In the genomic region with DNA sequence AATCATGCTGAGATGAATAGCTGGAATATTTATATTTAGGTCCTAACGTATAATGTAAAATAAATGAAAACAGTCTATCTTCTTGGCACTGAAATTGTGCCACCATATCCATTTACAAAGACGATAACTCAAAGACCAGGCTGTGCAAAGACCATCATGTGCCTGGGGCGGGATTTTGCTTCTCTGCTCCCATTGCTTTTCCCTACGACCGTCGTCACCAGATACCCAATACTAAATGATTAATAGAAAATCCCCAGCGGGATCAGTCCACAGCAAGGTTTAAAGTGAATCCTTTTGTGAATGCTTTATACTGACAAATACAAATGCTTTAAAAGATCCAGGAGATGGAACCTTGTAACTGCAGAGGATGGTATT, we compare ENCODE assay signal across 15 cellular contexts.
DNase-seq lines count a peak whose midpoint lies in the region; ATAC-seq, FAIRE-seq and TF ChIP-seq lines count a peak whose summit lies in the region.
"Had no signal": no experiment of that assay in that cellular context is flagged by ENCODE, and none has a peak within 500 bp of the region (broad histone marks: within the 10 kb centered on the region; RNA-seq: fewer than 3 reads in every experiment).

No MANE protein-coding gene starts in this region.

- no peaks in the 10 kb centered on the region for H4K20me1 ChIP-seq in HepG2 (ENCODE audit: insufficient read depth, low read length)
- no peaks in the 10 kb centered on the region for H4K20me1 ChIP-seq in PC-3 (ENCODE audit: low read length)
- H4K20me1 ChIP-seq in hepatocyte (ENCODE audit: insufficient read depth, poor library complexity, severe bottlenecking): no peaks in the 10 kb centered on the region

- H3K27me3 ChIP-seq in HepG2 (ENCODE audit: control insufficient read depth in 1 of 2, insufficient read depth in 2 of 2, low read length in 2 of 2) (no peaks in the 10 kb centered on the region), right lobe of liver (no peaks in the 10 kb centered on the region), PC-3 (ENCODE audit: low read length) (no peaks in the 10 kb centered on the region), hepatocyte (no peaks in the 10 kb centered on the region), heart left ventricle (no peaks in the 10 kb centered on the region)
- no peaks in the 10 kb centered on the region for H3K27me3 ChIP-seq in naive thymus-derived CD4-positive, alpha-beta T cell (ENCODE audit: control insufficient read depth in 2 of 2, insufficient read depth in 2 of 2, low read length in 2 of 2)

- no peak overlapping the region for H3K4me2 ChIP-seq in HepG2 (ENCODE audit: low read depth, low read length)
- peak overlapping the region; percentile 76 for H3K4me2 ChIP-seq in PC-3 (ENCODE audit: low read length)
- H3K4me2 ChIP-seq in hepatocyte: no peak overlapping the region
- H3K4me2 ChIP-seq: KMS-11 had no signal

- H3K9me3 ChIP-seq in HepG2 (ENCODE audit: low read length): peaks cover 8% of the 10 kb centered on the region
- no peaks in the 10 kb centered on the region for H3K9me3 ChIP-seq in right lobe of liver
- H3K9me3 ChIP-seq in PC-3 (ENCODE audit: low read length): no peaks in the 10 kb centered on the region
- no peaks in the 10 kb centered on the region for H3K9me3 ChIP-seq in hepatocyte (ENCODE audit: low read depth)
- H3K9me3 ChIP-seq in heart left ventricle: peaks cover 0 to 14% (median 3%) of the 10 kb centered on the region in 12 donors
- peaks cover 0 to 6% (median 0%) of the 10 kb centered on the region in 3 experiments for H3K9me3 ChIP-seq in naive thymus-derived CD4-positive, alpha-beta T cell (ENCODE audit: control insufficient read depth in 2 of 3, low read length in 3 of 3)
- H3K9me3 ChIP-seq: thoracic aorta had no signal

- TF ChIP-seq RAD21 in HepG2 (CRISPR knock-in tag; IDR thresholded peaks at IDR 0.05): no peak

- H3K4me1 Mint-ChIP-seq in naive thymus-derived CD4-positive, alpha-beta T cell: peaks cover 0 to 9% (median 0%) of the 10 kb centered on the region in 7 donors
- H3K4me1 Mint-ChIP-seq: memory B cell had no signal

- H2AFZ ChIP-seq in HepG2 (ENCODE audit: low read length) (no peak overlapping the region), PC-3 (ENCODE audit: low read length) (peak overlapping the region; percentile 71), hepatocyte (no peak overlapping the region)

- POLR2A ChIA-PET in HepG2 (lab: Yijun Ruan, JAX): interaction anchor here (0.8 to 8.1 kb wide), 10 partner anchors 15 to 305 kb away, joined by 3 to 484 read pairs (median 4); no protein-coding TSS in a partner anchor
- POLR2A ChIA-PET in PC-3 (lab: Charles Lee; ENCODE audit: unreplicated experiment): interaction anchor here (0.6 to 1.0 kb wide), 2 partner anchors 11 to 751 kb away, joined by 4 to 14 read pairs; no protein-coding TSS in a partner anchor
- POLR2A ChIA-PET in naive thymus-derived CD4-positive, alpha-beta T cell (lab: Charles Lee): interaction anchor here (0.6 kb wide), 1 partner anchor 1030 kb away, joined by 3 read pairs; no protein-coding TSS in a partner anchor

- peaks cover 0 to 8% (median 0%) of the 10 kb centered on the region in 5 donors for H3K36me3 Mint-ChIP-seq in naive thymus-derived CD4-positive, alpha-beta T cell
- H3K36me3 Mint-ChIP-seq: memory B cell had no signal

- 81% methylated on average over 7 of the region's 7 CpGs for WGBS in HepG2 (ENCODE audit: low lambda C conversion rate)
- 40% methylated on average over 7 of the region's 7 CpGs for WGBS in right lobe of liver (ENCODE audit: insufficient coverage, low coverage, low lambda C conversion rate, missing lambda C conversion rate)
- WGBS in hepatocyte (ENCODE audit: low lambda C conversion rate, missing lambda C conversion rate): 49% methylated on average over 7 of the region's 7 CpGs
- WGBS in heart left ventricle, 4 donors: 42 to 50% (median 48%) methylated on average over 7 of the region's 7 CpGs

- H3K27ac Mint-ChIP-seq in naive thymus-derived CD4-positive, alpha-beta T cell: no peak overlapping the region
- H3K27ac Mint-ChIP-seq: memory B cell had no signal

- H3K79me2 ChIP-seq in HepG2 (ENCODE audit: insufficient read depth, low read length): no peaks in the 10 kb centered on the region
- H3K79me2 ChIP-seq in PC-3 (ENCODE audit: low read length): no peaks in the 10 kb centered on the region
- H3K79me2 ChIP-seq in hepatocyte: no peaks in the 10 kb centered on the region

- no peak for DNase-seq in HepG2 (ENCODE audit: low spot score)
- no peak for DNase-seq in right lobe of liver
- DNase-seq in PC-3: no peak
- DNase-seq in hepatocyte (ENCODE audit: low spot score): no peak
- DNase-seq in heart left ventricle: no peak
- DNase-seq in activated effector memory CD4-positive, alpha-beta T cell treated with anti-CD3 and anti-CD28 coated beads, Interleukin-2, amount 50 U/mL, for 16 hours: no peak
- DNase-seq in naive thymus-derived CD4-positive, alpha-beta T cell: no peak
- no peak for DNase-seq in sciatic nerve (ENCODE audit: low spot score)
- DNase-seq: activated CD4-positive, alpha-beta T cell treated with anti-CD3 and anti-CD28 coated beads, Interleukin-2, amount 50 U/mL, for 4 hours; H9; stimulated activated CD4-positive, alpha-beta T cell treated with anti-CD3 and anti-CD28 coated beads, Interleukin-15, amount 100 ng/mL, for 24 hours had no signal

- TF ChIP-seq POLR2A in HepG2 (IDR thresholded peaks at IDR 0.05; ENCODE audit: insufficient read depth in 1 of 2, low read depth in 2 of 2, low read length in 2 of 2) (no peak), right lobe of liver (IDR thresholded peaks at IDR 0.05) (no peak), heart left ventricle (IDR thresholded peaks at IDR 0.05) (no peak)

- TF ChIP-seq EP300 in HepG2 (IDR thresholded peaks at IDR 0.05; ENCODE audit: low read depth in 2 of 2, low read length in 2 of 2): no peak
- TF ChIP-seq EP300 in HepG2 (CRISPR knock-in tag; IDR thresholded peaks at IDR 0.05; ENCODE audit: borderline replicate concordance): no peak

- H3K4me3 ChIP-seq in HepG2 (replicated peaks in 1 of 3; ENCODE audit: insufficient read depth in 1 of 3, low read depth in 2 of 3, low read length in 3 of 3) (no peak overlapping the region), right lobe of liver (no peak overlapping the region), PC-3 (ENCODE audit: low read length) (peak overlapping the region; percentile 21; the same call in 1 of the 2 replicates), hepatocyte (no peak overlapping the region), heart left ventricle (no peak overlapping the region)
- no peak overlapping the region for H3K4me3 ChIP-seq in naive thymus-derived CD4-positive, alpha-beta T cell (ENCODE audit: low read length)
- H3K4me3 ChIP-seq: thoracic aorta had no signal

- in situ Hi-C loops in HepG2 (cut with HindIII; ENCODE audit: extremely low pct_ligation_motif_present, low pct_unique_long_range_greater_than_20kb): no loop called here

- H3K36me3 ChIP-seq in HepG2 (replicated peaks in 1 of 2; ENCODE audit: control insufficient read depth in 1 of 2, insufficient read depth in 2 of 2, low read length in 2 of 2) (no peaks in the 10 kb centered on the region), right lobe of liver (no peaks in the 10 kb centered on the region), PC-3 (ENCODE audit: low read depth, low read length) (no peaks in the 10 kb centered on the region), hepatocyte (replicated peaks; ENCODE audit: insufficient read depth, low read depth) (no peaks in the 10 kb centered on the region), heart left ventricle (no peaks in the 10 kb centered on the region)
- no peaks in the 10 kb centered on the region for H3K36me3 ChIP-seq in naive thymus-derived CD4-positive, alpha-beta T cell (ENCODE audit: control insufficient read depth in 2 of 3, insufficient read depth in 3 of 3, low read length in 3 of 3)
- H3K36me3 ChIP-seq: thoracic aorta had no signal

- no peaks in the 10 kb centered on the region for H3F3A ChIP-seq in PC-3 (ENCODE audit: low read length, unreplicated experiment)

- ATAC-seq in HepG2 (no peak), right lobe of liver (no peak), PC-3 (peak; percentile 8; the same call in 1 of the 2 replicates), heart left ventricle (no peak), sciatic nerve (no peak)
- ATAC-seq in naive thymus-derived CD4-positive, alpha-beta T cell: no peak
- ATAC-seq: Right ventricle myocardium inferior had no signal

- BruUV-seq in HepG2 (replicated peaks; lab: Mats Ljungman, UMichigan): no TSS peak
- no TSS peak for BruUV-seq in PC-3 (replicated peaks; lab: Mats Ljungman, UMichigan)

- H3K27me3 Mint-ChIP-seq in naive thymus-derived CD4-positive, alpha-beta T cell: peaks cover 9 to 56% (median 41%) of the 10 kb centered on the region in 5 donors

- TF ChIP-seq CTCF in HepG2 (CRISPR knock-in tag; IDR thresholded peaks at IDR 0.05): no peak
- no peak for TF ChIP-seq CTCF in right lobe of liver (IDR thresholded peaks at IDR 0.05)
- TF ChIP-seq CTCF in PC-3 (conservative IDR thresholded peaks at IDR 0.05; ENCODE audit: low read depth, low read length): no peak
- no peak for TF ChIP-seq CTCF in hepatocyte (IDR thresholded peaks at IDR 0.05; ENCODE audit: poor library complexity)
- no peak for TF ChIP-seq CTCF in heart left ventricle (IDR thresholded peaks at IDR 0.05)

- peaks cover 0 to 12% (median 7%) of the 10 kb centered on the region in 11 donors for H3K9me3 Mint-ChIP-seq in naive thymus-derived CD4-positive, alpha-beta T cell

- CTCF ChIA-PET in HepG2 (lab: Yijun Ruan, JAX; ENCODE audit: low intra/inter-chr PET ratio, low total read pairs) (no interaction called here), PC-3 (lab: Charles Lee) (interaction anchor here (0.6 kb wide), 1 partner anchor 10 kb away, joined by 3 read pairs; no protein-coding TSS in a partner anchor)
- CTCF ChIA-PET in naive thymus-derived CD4-positive, alpha-beta T cell (lab: Charles Lee): no interaction called here

- intact Hi-C loops in HepG2 (cut with micrococcal nuclease; ENCODE audit: unreplicated experiment) (loop anchor here (5.0 kb wide), 2 partner anchors 139 to 151 kb away; no protein-coding TSS in a partner anchor), right lobe of liver (cut with DNase I) (no loop called here), PC-3 (cut with micrococcal nuclease) (loop anchor here (5.0 kb wide), 2 partner anchors 131 to 261 kb away; partner anchors contain the start of gene SH3BP4), heart left ventricle (cut with DNase I) (no loop called here), sciatic nerve (cut with DNase I) (no loop called here)
- intact Hi-C loops in naive thymus-derived CD4-positive, alpha-beta T cell (cut with micrococcal nuclease): no loop called here

- H3K27ac ChIP-seq in HepG2 (ENCODE audit: extremely low read length, insufficient read depth, low read length) (peak overlapping the region; percentile 79), right lobe of liver (no peak overlapping the region), PC-3 (ENCODE audit: low read length) (peak overlapping the region; percentile 58; the same call in 1 of the 2 replicates), hepatocyte (peak overlapping the region; percentile 27), heart left ventricle (no peak overlapping the region)
- H3K27ac ChIP-seq in naive thymus-derived CD4-positive, alpha-beta T cell (ENCODE audit: low read depth, low read length): no peak overlapping the region
- H3K27ac ChIP-seq: KMS-11, thoracic aorta had no signal

- peaks cover 94% of the 10 kb centered on the region for H3K4me1 ChIP-seq in HepG2 (ENCODE audit: insufficient read depth, low read length)
- H3K4me1 ChIP-seq in right lobe of liver: peaks cover 0 to 48% (median 20%) of the 10 kb centered on the region in 4 donors
- peaks cover 31% of the 10 kb centered on the region for H3K4me1 ChIP-seq in PC-3 (ENCODE audit: insufficient read depth, low read length)
- H3K4me1 ChIP-seq in hepatocyte (ENCODE audit: insufficient read depth): peaks cover 24% of the 10 kb centered on the region
- H3K4me1 ChIP-seq in heart left ventricle: peaks cover 0 to 14% (median 5%) of the 10 kb centered on the region in 12 donors
- H3K4me1 ChIP-seq in naive thymus-derived CD4-positive, alpha-beta T cell (ENCODE audit: control insufficient read depth in 2 of 2, insufficient read depth in 2 of 2, low read length in 2 of 2): no peaks in the 10 kb centered on the region

- no peak overlapping the region for H3K4me3 Mint-ChIP-seq in naive thymus-derived CD4-positive, alpha-beta T cell
- H3K4me3 Mint-ChIP-seq: H9, memory B cell had no signal

- FAIRE-seq in HepG2 (lab: Jason Lieb, UNC): no peak

- H3K9me2 ChIP-seq in PC-3 (replicated peaks; ENCODE audit: low read length) (no peaks in the 10 kb centered on the region), hepatocyte (replicated peaks; ENCODE audit: insufficient read depth) (no peaks in the 10 kb centered on the region)

- H3K9ac ChIP-seq in HepG2 (ENCODE audit: insufficient read depth, low read depth, low read length) (peak overlapping the region; percentile 48; the same call in 1 of the 2 replicates), PC-3 (ENCODE audit: low read length) (no peak overlapping the region)
- H3K9ac ChIP-seq: KMS-11 had no signal

Comparison
In these comparisons a context has a peak if more than half of its experiments do, and no peak if none do; other contexts are left out.
1. H3K27ac ChIP-seq: peak in HepG2 (single experiment), PC-3 (single experiment) and hepatocyte (single experiment); none in right lobe of liver (0 of 3), heart left ventricle (0 of 12) and naive thymus-derived CD4-positive, alpha-beta T cell (single experiment).
2. intact Hi-C loops: an anchor here in HepG2 (5.0 kb wide) and PC-3 (5.0 kb wide); none called in right lobe of liver, heart left ventricle, naive thymus-derived CD4-positive, alpha-beta T cell and sciatic nerve.